1 cellular context compared by ENCODE assay signal in the genomic region with DNA sequence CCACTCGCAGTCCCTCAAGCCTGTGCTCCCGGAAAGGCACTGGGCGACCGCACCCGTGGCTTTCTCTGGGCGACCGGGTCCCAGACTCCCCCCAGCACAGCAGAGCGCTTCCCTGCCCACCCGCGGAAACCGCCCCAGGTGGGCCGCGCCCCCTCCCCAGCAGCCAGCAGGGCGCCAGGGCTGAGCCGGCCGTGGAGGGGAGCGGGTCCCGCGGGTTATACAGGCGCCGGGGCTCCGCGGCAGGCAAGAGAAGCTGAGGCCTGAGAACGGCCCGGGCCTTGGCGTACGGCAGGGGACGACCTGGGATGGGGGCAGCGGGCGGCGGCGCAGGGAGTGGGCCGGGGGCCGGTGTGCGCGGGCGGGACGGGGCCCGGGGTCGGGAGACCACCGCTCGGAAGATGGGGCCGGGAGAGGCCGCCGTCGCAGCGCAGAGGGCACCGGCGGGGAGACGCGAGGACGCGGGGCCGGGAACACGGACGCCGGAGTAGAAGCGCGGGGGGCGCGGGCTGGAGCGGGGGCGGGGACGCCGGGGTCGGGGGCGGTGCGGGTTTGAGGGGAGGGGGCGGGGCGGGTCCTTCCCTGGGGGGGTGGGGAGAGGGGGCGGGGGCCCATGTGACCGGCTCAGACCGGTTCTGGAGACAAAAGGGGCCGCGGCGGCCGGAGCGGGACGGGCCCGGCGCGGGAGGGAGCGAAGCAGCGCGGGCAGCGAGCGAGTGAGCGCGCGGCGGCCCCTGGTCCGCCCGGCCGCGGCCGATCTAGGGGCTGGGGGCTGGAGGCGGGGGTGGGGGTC.
A peak's percentile ranks its signal among the peaks of the same experiment; 100 is the strongest.
TF ChIP-seq lines count a peak whose summit lies in the region.

MDK (plus strand) TSS at position 624 of the 790 bp plus-strand sequence. CDS start 389 bp downstream, outside the sequence.

TF ChIP-seq in K562, 482 proteins besides CTCF, POLR2A, EP300 and RAD21 (continued from another document and continues in another):
- TF ChIP-seq HNRNPL (IDR thresholded peaks at IDR 0.05; ENCODE audit: low read depth, low read length) (peak; percentile 2; the same call in 1 of the 2 replicates), RBM22 (IDR thresholded peaks at IDR 0.05; ENCODE audit: low read depth, low read length, poor library complexity, severe bottlenecking) (peak; percentile 90), TAF1 (IDR thresholded peaks at IDR 0.05; ENCODE audit: control insufficient read depth, extremely low read depth, insufficient read depth, low read length, severe bottlenecking) (peak; percentile 55), THAP7 (CRISPR knock-in tag; IDR thresholded peaks at IDR 0.05) (peak; percentile 58; the same call in 1 of the 2 replicates), ZBTB7A (IDR thresholded peaks at IDR 0.05; ENCODE audit: borderline replicate concordance, control insufficient read depth, low read depth, low read length) (peak; percentile 79), FOXA3 (CRISPR knock-in tag; conservative IDR thresholded peaks at IDR 0.05 in 1 of 2, IDR thresholded peaks at IDR 0.05 in 1 of 2) (no peak), POLR2AphosphoS5 (IDR thresholded peaks at IDR 0.05; ENCODE audit: control insufficient read depth, insufficient read depth, low read depth, low read length) (peak; percentile 6; the same call in 1 of the 2 replicates), KAT7 (CRISPR knock-in tag; IDR thresholded peaks at IDR 0.05; ENCODE audit: borderline replicate concordance) (0 out of 2 replicates have a peak, but pooled peaks have one; percentile 77), RBBP5 (IDR thresholded peaks at IDR 0.05; ENCODE audit: borderline replicate concordance, insufficient read depth, low read length, poor library complexity, severe bottlenecking) (peak; percentile 70), ZNF395 (CRISPR knock-in tag; IDR thresholded peaks at IDR 0.05) (0 out of 2 replicates have a peak, but pooled peaks have one; percentile 57), SAFB (IDR thresholded peaks at IDR 0.05; ENCODE audit: borderline replicate concordance, low read depth, low read length) (peak; percentile 56; the same call in 1 of the 2 replicates), PREB (CRISPR knock-in tag; IDR thresholded peaks at IDR 0.05) (0 out of 2 replicates have a peak, but pooled peaks have one; percentile 80), ZNF436 (CRISPR knock-in tag; IDR thresholded peaks at IDR 0.05) (no peak), CBX3 (IDR thresholded peaks at IDR 0.05; ENCODE audit: borderline replicate concordance in 1 of 2, low read length in 2 of 2) (no peak), FUS (optimal IDR thresholded peaks at IDR 0.05; ENCODE audit: low read depth, low read length) (peak; percentile 50), ETS1 (conservative IDR thresholded peaks at IDR 0.05; ENCODE audit: control insufficient read depth, low read depth, low read length) (peak; percentile 14; the same call in 1 of the 2 replicates), RBFOX2 (IDR thresholded peaks at IDR 0.05; ENCODE audit: low read depth, low read length) (peak; percentile 72), PCBP1 (IDR thresholded peaks at IDR 0.05; ENCODE audit: low read depth, low read length, poor library complexity, severe bottlenecking) (peak; percentile 84), ZNF224 (CRISPR knock-in tag; IDR thresholded peaks at IDR 0.05) (peak; percentile 66; the same call in 1 of the 2 replicates), TGIF2 (CRISPR knock-in tag; IDR thresholded peaks at IDR 0.05) (peak; percentile 82; the same call in 1 of the 2 replicates), VEZF1 (CRISPR knock-in tag; IDR thresholded peaks at IDR 0.05) (peak; percentile 59; the same call in 1 of the 2 replicates), ESRRA (IDR thresholded peaks at IDR 0.05; ENCODE audit: borderline replicate concordance, low read depth) (peak; percentile 3; the same call in 1 of the 2 replicates), KDM2B (CRISPR knock-in tag; IDR thresholded peaks at IDR 0.05) (0 out of 2 replicates have a peak, but pooled peaks have one; percentile 10), YY1 (IDR thresholded peaks at IDR 0.05; ENCODE audit: borderline replicate concordance in 1 of 3, control insufficient read depth in 1 of 3, extremely low read depth in 1 of 3, insufficient read depth in 3 of 3, insufficient read length in 1 of 3, insufficient replicate concordance in 2 of 3, low read depth in 1 of 3, low read length in 2 of 3) (peak in 1 of 3 experiments; percentile 10)
- TF ChIP-seq, protein P1, sequence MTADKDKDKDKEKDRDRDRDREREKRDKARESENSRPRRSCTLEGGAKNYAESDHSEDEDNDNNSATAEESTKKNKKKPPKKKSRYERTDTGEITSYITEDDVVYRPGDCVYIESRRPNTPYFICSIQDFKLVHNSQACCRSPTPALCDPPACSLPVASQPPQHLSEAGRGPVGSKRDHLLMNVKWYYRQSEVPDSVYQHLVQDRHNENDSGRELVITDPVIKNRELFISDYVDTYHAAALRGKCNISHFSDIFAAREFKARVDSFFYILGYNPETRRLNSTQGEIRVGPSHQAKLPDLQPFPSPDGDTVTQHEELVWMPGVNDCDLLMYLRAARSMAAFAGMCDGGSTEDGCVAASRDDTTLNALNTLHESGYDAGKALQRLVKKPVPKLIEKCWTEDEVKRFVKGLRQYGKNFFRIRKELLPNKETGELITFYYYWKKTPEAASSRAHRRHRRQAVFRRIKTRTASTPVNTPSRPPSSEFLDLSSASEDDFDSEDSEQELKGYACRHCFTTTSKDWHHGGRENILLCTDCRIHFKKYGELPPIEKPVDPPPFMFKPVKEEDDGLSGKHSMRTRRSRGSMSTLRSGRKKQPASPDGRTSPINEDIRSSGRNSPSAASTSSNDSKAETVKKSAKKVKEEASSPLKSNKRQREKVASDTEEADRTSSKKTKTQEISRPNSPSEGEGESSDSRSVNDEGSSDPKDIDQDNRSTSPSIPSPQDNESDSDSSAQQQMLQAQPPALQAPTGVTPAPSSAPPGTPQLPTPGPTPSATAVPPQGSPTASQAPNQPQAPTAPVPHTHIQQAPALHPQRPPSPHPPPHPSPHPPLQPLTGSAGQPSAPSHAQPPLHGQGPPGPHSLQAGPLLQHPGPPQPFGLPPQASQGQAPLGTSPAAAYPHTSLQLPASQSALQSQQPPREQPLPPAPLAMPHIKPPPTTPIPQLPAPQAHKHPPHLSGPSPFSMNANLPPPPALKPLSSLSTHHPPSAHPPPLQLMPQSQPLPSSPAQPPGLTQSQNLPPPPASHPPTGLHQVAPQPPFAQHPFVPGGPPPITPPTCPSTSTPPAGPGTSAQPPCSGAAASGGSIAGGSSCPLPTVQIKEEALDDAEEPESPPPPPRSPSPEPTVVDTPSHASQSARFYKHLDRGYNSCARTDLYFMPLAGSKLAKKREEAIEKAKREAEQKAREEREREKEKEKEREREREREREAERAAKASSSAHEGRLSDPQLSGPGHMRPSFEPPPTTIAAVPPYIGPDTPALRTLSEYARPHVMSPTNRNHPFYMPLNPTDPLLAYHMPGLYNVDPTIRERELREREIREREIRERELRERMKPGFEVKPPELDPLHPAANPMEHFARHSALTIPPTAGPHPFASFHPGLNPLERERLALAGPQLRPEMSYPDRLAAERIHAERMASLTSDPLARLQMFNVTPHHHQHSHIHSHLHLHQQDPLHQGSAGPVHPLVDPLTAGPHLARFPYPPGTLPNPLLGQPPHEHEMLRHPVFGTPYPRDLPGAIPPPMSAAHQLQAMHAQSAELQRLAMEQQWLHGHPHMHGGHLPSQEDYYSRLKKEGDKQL (CRISPR knock-in tag; IDR thresholded peaks at IDR 0.05; ENCODE audit: borderline replicate concordance): peak; percentile 85
- TF ChIP-seq, protein P2, sequence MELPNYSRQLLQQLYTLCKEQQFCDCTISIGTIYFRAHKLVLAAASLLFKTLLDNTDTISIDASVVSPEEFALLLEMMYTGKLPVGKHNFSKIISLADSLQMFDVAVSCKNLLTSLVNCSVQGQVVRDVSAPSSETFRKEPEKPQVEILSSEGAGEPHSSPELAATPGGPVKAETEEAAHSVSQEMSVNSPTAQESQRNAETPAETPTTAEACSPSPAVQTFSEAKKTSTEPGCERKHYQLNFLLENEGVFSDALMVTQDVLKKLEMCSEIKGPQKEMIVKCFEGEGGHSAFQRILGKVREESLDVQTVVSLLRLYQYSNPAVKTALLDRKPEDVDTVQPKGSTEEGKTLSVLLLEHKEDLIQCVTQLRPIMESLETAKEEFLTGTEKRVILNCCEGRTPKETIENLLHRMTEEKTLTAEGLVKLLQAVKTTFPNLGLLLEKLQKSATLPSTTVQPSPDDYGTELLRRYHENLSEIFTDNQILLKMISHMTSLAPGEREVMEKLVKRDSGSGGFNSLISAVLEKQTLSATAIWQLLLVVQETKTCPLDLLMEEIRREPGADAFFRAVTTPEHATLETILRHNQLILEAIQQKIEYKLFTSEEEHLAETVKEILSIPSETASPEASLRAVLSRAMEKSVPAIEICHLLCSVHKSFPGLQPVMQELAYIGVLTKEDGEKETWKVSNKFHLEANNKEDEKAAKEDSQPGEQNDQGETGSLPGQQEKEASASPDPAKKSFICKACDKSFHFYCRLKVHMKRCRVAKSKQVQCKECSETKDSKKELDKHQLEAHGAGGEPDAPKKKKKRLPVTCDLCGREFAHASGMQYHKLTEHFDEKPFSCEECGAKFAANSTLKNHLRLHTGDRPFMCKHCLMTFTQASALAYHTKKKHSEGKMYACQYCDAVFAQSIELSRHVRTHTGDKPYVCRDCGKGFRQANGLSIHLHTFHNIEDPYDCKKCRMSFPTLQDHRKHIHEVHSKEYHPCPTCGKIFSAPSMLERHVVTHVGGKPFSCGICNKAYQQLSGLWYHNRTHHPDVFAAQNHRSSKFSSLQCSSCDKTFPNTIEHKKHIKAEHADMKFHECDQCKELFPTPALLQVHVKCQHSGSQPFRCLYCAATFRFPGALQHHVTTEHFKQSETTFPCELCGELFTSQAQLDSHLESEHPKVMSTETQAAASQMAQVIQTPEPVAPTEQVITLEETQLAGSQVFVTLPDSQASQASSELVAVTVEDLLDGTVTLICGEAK (IDR thresholded peaks at IDR 0.05): 0 out of 2 replicates have a peak, but pooled peaks have one; percentile 11
- TF ChIP-seq, protein P2 (CRISPR knock-in tag; IDR thresholded peaks at IDR 0.05): no peak
